1 cellular context compared by ENCODE assay signal in genomic region chr18:31373641-31374040, GRCh38.
A peak's percentile ranks its signal among the peaks of the same experiment; 100 is the strongest.
TF ChIP-seq lines count a peak whose summit lies in the region.

No MANE protein-coding gene starts in this region.

TF ChIP-seq in HepG2, 621 proteins besides CTCF, POLR2A, EP300 and RAD21 (continued from another document and continues in another):
- TF ChIP-seq, protein P1, sequence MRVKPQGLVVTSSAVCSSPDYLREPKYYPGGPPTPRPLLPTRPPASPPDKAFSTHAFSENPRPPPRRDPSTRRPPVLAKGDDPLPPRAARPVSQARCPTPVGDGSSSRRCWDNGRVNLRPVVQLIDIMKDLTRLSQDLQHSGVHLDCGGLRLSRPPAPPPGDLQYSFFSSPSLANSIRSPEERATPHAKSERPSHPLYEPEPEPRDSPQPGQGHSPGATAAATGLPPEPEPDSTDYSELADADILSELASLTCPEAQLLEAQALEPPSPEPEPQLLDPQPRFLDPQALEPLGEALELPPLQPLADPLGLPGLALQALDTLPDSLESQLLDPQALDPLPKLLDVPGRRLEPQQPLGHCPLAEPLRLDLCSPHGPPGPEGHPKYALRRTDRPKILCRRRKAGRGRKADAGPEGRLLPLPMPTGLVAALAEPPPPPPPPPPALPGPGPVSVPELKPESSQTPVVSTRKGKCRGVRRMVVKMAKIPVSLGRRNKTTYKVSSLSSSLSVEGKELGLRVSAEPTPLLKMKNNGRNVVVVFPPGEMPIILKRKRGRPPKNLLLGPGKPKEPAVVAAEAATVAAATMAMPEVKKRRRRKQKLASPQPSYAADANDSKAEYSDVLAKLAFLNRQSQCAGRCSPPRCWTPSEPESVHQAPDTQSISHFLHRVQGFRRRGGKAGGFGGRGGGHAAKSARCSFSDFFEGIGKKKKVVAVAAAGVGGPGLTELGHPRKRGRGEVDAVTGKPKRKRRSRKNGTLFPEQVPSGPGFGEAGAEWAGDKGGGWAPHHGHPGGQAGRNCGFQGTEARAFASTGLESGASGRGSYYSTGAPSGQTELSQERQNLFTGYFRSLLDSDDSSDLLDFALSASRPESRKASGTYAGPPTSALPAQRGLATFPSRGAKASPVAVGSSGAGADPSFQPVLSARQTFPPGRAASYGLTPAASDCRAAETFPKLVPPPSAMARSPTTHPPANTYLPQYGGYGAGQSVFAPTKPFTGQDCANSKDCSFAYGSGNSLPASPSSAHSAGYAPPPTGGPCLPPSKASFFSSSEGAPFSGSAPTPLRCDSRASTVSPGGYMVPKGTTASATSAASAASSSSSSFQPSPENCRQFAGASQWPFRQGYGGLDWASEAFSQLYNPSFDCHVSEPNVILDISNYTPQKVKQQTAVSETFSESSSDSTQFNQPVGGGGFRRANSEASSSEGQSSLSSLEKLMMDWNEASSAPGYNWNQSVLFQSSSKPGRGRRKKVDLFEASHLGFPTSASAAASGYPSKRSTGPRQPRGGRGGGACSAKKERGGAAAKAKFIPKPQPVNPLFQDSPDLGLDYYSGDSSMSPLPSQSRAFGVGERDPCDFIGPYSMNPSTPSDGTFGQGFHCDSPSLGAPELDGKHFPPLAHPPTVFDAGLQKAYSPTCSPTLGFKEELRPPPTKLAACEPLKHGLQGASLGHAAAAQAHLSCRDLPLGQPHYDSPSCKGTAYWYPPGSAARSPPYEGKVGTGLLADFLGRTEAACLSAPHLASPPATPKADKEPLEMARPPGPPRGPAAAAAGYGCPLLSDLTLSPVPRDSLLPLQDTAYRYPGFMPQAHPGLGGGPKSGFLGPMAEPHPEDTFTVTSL (CRISPR knock-in tag; IDR thresholded peaks at IDR 0.05; ENCODE audit: borderline replicate concordance): peak; percentile 79; the same call in 1 of the 2 replicates
- peak; percentile 36; the same call in 1 of the 2 replicates for TF ChIP-seq TBX2 (CRISPR knock-in tag; IDR thresholded peaks at IDR 0.05; ENCODE audit: borderline replicate concordance)
- TF ChIP-seq MIXL1 (CRISPR knock-in tag; IDR thresholded peaks at IDR 0.05): peak; percentile 70; the same call in 1 of the 2 replicates
- peak; percentile 59; the same call in 1 of the 2 replicates for TF ChIP-seq ZGPAT (CRISPR knock-in tag; IDR thresholded peaks at IDR 0.05)
- peak; percentile 86; the same call in 1 of the 2 replicates for TF ChIP-seq ZBTB20 (CRISPR knock-in tag; IDR thresholded peaks at IDR 0.05; ENCODE audit: borderline replicate concordance, low read depth)
- TF ChIP-seq ATF4 (CRISPR knock-in tag; IDR thresholded peaks at IDR 0.05): peak in 1 of 2 experiments; percentile 90; a peak in 2 of 4 replicates
- TF ChIP-seq GABPA (IDR thresholded peaks at IDR 0.05; ENCODE audit: low read depth, low read length): no peak
- peak; percentile 49; the same call in 1 of the 2 replicates for TF ChIP-seq GABPA (CRISPR knock-in tag; IDR thresholded peaks at IDR 0.05; ENCODE audit: low read depth)
- TF ChIP-seq, protein P2, sequence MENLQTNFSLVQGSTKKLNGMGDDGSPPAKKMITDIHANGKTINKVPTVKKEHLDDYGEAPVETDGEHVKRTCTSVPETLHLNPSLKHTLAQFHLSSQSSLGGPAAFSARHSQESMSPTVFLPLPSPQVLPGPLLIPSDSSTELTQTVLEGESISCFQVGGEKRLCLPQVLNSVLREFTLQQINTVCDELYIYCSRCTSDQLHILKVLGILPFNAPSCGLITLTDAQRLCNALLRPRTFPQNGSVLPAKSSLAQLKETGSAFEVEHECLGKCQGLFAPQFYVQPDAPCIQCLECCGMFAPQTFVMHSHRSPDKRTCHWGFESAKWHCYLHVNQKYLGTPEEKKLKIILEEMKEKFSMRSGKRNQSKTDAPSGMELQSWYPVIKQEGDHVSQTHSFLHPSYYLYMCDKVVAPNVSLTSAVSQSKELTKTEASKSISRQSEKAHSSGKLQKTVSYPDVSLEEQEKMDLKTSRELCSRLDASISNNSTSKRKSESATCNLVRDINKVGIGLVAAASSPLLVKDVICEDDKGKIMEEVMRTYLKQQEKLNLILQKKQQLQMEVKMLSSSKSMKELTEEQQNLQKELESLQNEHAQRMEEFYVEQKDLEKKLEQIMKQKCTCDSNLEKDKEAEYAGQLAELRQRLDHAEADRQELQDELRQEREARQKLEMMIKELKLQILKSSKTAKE (CRISPR knock-in tag; IDR thresholded peaks at IDR 0.05; ENCODE audit: borderline replicate concordance): peak; percentile 35; the same call in 1 of the 2 replicates
- TF ChIP-seq ZNF749 (CRISPR knock-in tag; IDR thresholded peaks at IDR 0.05; ENCODE audit: borderline replicate concordance): no peak
- TF ChIP-seq SOX13 (IDR thresholded peaks at IDR 0.05): no peak
- peak in 1 of 2 experiments; percentile 68; a peak in 2 of 4 replicates for TF ChIP-seq SOX13 (CRISPR knock-in tag; conservative IDR thresholded peaks at IDR 0.05 in 1 of 2, IDR thresholded peaks at IDR 0.05 in 1 of 2)
- no peak for TF ChIP-seq SIN3B (IDR thresholded peaks at IDR 0.05; ENCODE audit: low read length)
- TF ChIP-seq FOXP4 (CRISPR knock-in tag; IDR thresholded peaks at IDR 0.05): peak; percentile 82
- peak; percentile 81 for TF ChIP-seq ELF3 (CRISPR knock-in tag; IDR thresholded peaks at IDR 0.05)
- TF ChIP-seq ZNF670 (CRISPR knock-in tag; IDR thresholded peaks at IDR 0.05; ENCODE audit: borderline replicate concordance): 0 out of 2 replicates have a peak, but pooled peaks have one; percentile 24
- no peak for TF ChIP-seq SMARCC2 (IDR thresholded peaks at IDR 0.05)
- TF ChIP-seq MAFK (conservative IDR thresholded peaks at IDR 0.05 in 1 of 2, IDR thresholded peaks at IDR 0.05 in 1 of 2; ENCODE audit: low read length in 2 of 2): peak; percentile 43 to 57
- TF ChIP-seq MEIS2 (CRISPR knock-in tag; IDR thresholded peaks at IDR 0.05): no peak
- peak; percentile 56; the same call in 1 of the 2 replicates for TF ChIP-seq KAT8 (CRISPR knock-in tag; IDR thresholded peaks at IDR 0.05)
- peak; percentile 72 for TF ChIP-seq CEBPG (CRISPR knock-in tag; IDR thresholded peaks at IDR 0.05)
- TF ChIP-seq KLF16 (CRISPR knock-in tag; IDR thresholded peaks at IDR 0.05): peak in 1 of 2 experiments; percentile 69; a peak in 1 of 4 replicates
- 0 out of 2 replicates have a peak, but pooled peaks have one; percentile 33 for TF ChIP-seq ZNF317 (CRISPR knock-in tag; IDR thresholded peaks at IDR 0.05)
- TF ChIP-seq PAXIP1 (CRISPR knock-in tag; conservative IDR thresholded peaks at IDR 0.05): peak; percentile 70
- 0 out of 2 replicates have a peak, but pooled peaks have one; percentile 22 for TF ChIP-seq HDAC2 (CRISPR knock-in tag; IDR thresholded peaks at IDR 0.05)
- no peak for TF ChIP-seq ZIK1 (CRISPR knock-in tag; IDR thresholded peaks at IDR 0.05; ENCODE audit: borderline replicate concordance, low read depth)
- no peak for TF ChIP-seq CHD4 (IDR thresholded peaks at IDR 0.05; ENCODE audit: borderline replicate concordance, low read length)
- TF ChIP-seq ERF (CRISPR knock-in tag; IDR thresholded peaks at IDR 0.05): peak; percentile 51; the same call in 1 of the 2 replicates
- no peak for TF ChIP-seq SOX6 (IDR thresholded peaks at IDR 0.05)
- TF ChIP-seq SOX6 (CRISPR knock-in tag; IDR thresholded peaks at IDR 0.05): peak; percentile 64
- peak; percentile 61 for TF ChIP-seq MEF2D (CRISPR knock-in tag; IDR thresholded peaks at IDR 0.05)
- peak; percentile 44; the same call in 1 of the 2 replicates for TF ChIP-seq ZFX (CRISPR knock-in tag; IDR thresholded peaks at IDR 0.05; ENCODE audit: low read depth)
- peak; percentile 18; the same call in 1 of the 2 replicates for TF ChIP-seq HOXA3 (CRISPR knock-in tag; IDR thresholded peaks at IDR 0.05)
- TF ChIP-seq KDM6A (CRISPR knock-in tag; IDR thresholded peaks at IDR 0.05; ENCODE audit: low read depth): peak; percentile 37; the same call in 1 of the 2 replicates
- no peak for TF ChIP-seq ATF6 (CRISPR knock-in tag; conservative IDR thresholded peaks at IDR 0.05)
- TF ChIP-seq SMAD3 (CRISPR knock-in tag; IDR thresholded peaks at IDR 0.05): 0 out of 2 replicates have a peak, but pooled peaks have one; percentile 57
- peak; percentile 76 for TF ChIP-seq ZMYM4 (CRISPR knock-in tag; IDR thresholded peaks at IDR 0.05)
- TF ChIP-seq YY1 (IDR thresholded peaks at IDR 0.05; ENCODE audit: insufficient read depth, insufficient replicate concordance, low read depth, low read length): no peak
- TF ChIP-seq ZNF382 (CRISPR knock-in tag; IDR thresholded peaks at IDR 0.05; ENCODE audit: borderline replicate concordance): no peak
- peak; percentile 29; the same call in 1 of the 2 replicates for TF ChIP-seq POGK (CRISPR knock-in tag; conservative IDR thresholded peaks at IDR 0.05)
- no peak for TF ChIP-seq ZFY (CRISPR knock-in tag; IDR thresholded peaks at IDR 0.05)
- TF ChIP-seq PITX1 (CRISPR knock-in tag; IDR thresholded peaks at IDR 0.05): peak; percentile 34; the same call in 1 of the 2 replicates
- peak; percentile 91 for TF ChIP-seq SP5 (CRISPR knock-in tag; IDR thresholded peaks at IDR 0.05; ENCODE audit: borderline replicate concordance, low read depth)
- peak; percentile 53; the same call in 1 of the 2 replicates for TF ChIP-seq THAP11 (CRISPR knock-in tag; IDR thresholded peaks at IDR 0.05)
